Comparison of ENCODE assay signal across 16 cellular contexts in the genomic region with DNA sequence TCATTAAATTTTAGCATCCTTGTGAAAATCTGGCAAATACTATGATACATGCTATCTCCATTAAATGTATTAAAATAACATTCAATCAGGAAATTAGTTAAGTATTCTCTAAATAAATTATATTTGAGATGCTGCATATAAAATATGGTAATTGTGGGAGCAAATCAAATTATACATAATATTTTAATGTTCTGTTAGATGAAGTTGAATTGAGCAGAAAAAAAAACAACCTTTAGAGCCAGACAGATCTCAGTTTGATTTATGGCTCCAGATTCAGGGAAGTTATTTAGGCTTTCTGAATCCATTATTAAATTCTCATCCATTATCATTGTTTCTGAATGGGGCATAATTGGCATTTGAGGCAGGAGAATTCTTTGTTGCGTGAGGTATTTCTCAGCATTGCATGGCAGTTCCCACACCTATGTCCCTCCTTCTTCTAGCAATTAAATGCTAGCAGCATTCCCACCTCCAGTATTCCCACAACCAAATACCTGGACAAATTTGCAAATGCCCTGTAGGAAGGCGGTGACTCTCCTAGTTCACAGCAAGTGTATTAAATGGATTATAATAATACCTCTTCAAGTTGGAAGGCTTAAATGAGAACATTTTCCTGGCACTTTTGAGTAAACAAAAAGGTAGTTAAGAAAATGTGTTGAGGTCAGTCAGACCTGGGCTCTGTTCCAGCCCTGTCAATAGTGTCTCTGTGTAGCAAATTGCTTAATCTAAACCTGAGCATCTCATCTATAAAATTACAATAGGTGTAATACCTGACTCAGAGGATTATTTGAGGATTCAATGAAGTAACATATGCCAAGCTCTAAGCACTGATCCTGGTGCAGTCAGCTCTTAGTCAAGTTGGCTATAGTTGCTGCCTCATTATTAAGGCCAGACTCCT.
DNase-seq lines count a peak whose midpoint lies in the region; ATAC-seq, FAIRE-seq and TF ChIP-seq lines count a peak whose summit lies in the region.
"Had no signal": no experiment of that assay in that cellular context is flagged by ENCODE, and none has a peak within 500 bp of the region (broad histone marks: within the 10 kb centered on the region; RNA-seq: fewer than 3 reads in every experiment).

No MANE protein-coding gene starts in this region.

- no peaks in the 10 kb centered on the region for H3K9me2 ChIP-seq in PC-9 (ENCODE audit: insufficient read depth)

- H3K27me3 ChIP-seq in MG63, result no peaks in the 10 kb centered on the region
- H3K27me3 ChIP-seq in PC-9 (ENCODE audit: insufficient read depth, low read depth), result no peaks in the 10 kb centered on the region

- H3K27ac ChIP-seq in 22Rv1 (peak overlapping the region; percentile 41), PC-9 (no peak overlapping the region; the same call in 1 of the 2 replicates)
- H3K27ac ChIP-seq: KMS-11 had no signal

- no peak for ATAC-seq in HG02973 (IDR thresholded peaks at IDR 0.05; ENCODE audit: unreplicated experiment)
- ATAC-seq: natural killer cell, WTC11 had no signal

- H3K9me3 Mint-ChIP-seq in nephron progenitor cell, result no peaks in the 10 kb centered on the region
- H3K9me3 Mint-ChIP-seq: natural killer cell; stimulated activated naive CD8-positive, alpha-beta T cell treated with anti-CD3 and anti-CD28 coated beads, Interleukin-15, Interleukin-2, amounts not matched to agents 100 ng/mL and 50 ng/mL, for 24 hours had no signal

- H3K79me2 ChIP-seq in PC-9 (ENCODE audit: low read depth), result no peaks in the 10 kb centered on the region

- CTCF ChIA-PET in PC-9 (lab: Charles Lee), result no interaction called here

- H3K27ac Mint-ChIP-seq in nephron progenitor cell, result no peak overlapping the region
- H3K27ac Mint-ChIP-seq: natural killer cell; stimulated activated naive CD8-positive, alpha-beta T cell treated with anti-CD3 and anti-CD28 coated beads, Interleukin-15, Interleukin-2, amounts not matched to agents 100 ng/mL and 50 ng/mL, for 24 hours; WTC11 had no signal

- no peak overlapping the region for H2AFZ ChIP-seq in PC-9

- no peak overlapping the region for H3K4me3 Mint-ChIP-seq in nephron progenitor cell
- H3K4me3 Mint-ChIP-seq: natural killer cell; stimulated activated naive CD8-positive, alpha-beta T cell treated with anti-CD3 and anti-CD28 coated beads, Interleukin-15, Interleukin-2, amounts not matched to agents 100 ng/mL and 50 ng/mL, for 24 hours; WTC11 had no signal

- no peaks in the 10 kb centered on the region for H3K36me3 Mint-ChIP-seq in nephron progenitor cell (ENCODE audit: low read depth)
- H3K36me3 Mint-ChIP-seq: natural killer cell, WTC11 had no signal

- H3K4me2 ChIP-seq in PC-9, result peak overlapping the region; percentile 28; the same call in 1 of the 2 replicates
- H3K4me2 ChIP-seq: KMS-11 had no signal

- H3K27me3 Mint-ChIP-seq in nephron progenitor cell (ENCODE audit: low read depth, poor library complexity), result no peaks in the 10 kb centered on the region
- H3K27me3 Mint-ChIP-seq: stimulated activated naive CD8-positive, alpha-beta T cell treated with anti-CD3 and anti-CD28 coated beads, Interleukin-15, Interleukin-2, amounts not matched to agents 100 ng/mL and 50 ng/mL, for 24 hours had no signal

- POLR2A ChIA-PET in PC-9 (lab: Charles Lee; ENCODE audit: unreplicated experiment), result interaction anchor here (0.6 to 0.7 kb wide), 3 partner anchors 31 to 172 kb away, joined by 3 to 5 read pairs (median 3); no protein-coding TSS in a partner anchor

- no peak for TF ChIP-seq CTCF in 22Rv1 (IDR thresholded peaks at IDR 0.05)
- TF ChIP-seq CTCF in PC-9 (conservative IDR thresholded peaks at IDR 0.05), result no peak
- no peak for TF ChIP-seq CTCF in nephron progenitor cell (IDR thresholded peaks at IDR 0.05)

- no peak overlapping the region for H3K4me3 ChIP-seq in MG63
- no peak overlapping the region for H3K4me3 ChIP-seq in PC-9

- BruUV-seq in PC-9 (replicated peaks; lab: Mats Ljungman, UMichigan), result no TSS peak

- intact Hi-C loops in PC-9 (cut with micrococcal nuclease; ENCODE audit: unreplicated experiment), result no loop called here

- peaks cover 14% of the 10 kb centered on the region for H3F3A ChIP-seq in PC-9 (ENCODE audit: insufficient read depth, low read depth)

- H3K4me1 ChIP-seq in PC-9 (replicated peaks; ENCODE audit: insufficient read depth), result peaks cover 20% of the 10 kb centered on the region

- peak; percentile 52 for DNase-seq in MG63
- peak; percentile 34 to 90 for DNase-seq in PC-9
- no peak for DNase-seq in nephron progenitor cell
- DNase-seq in activated gamma-delta T cell (lab: John Stamatoyannopoulos, UW), result no peak
- DNase-seq in foreskin melanocyte, result no peak
- DNase-seq: activated effector memory CD4-positive, alpha-beta T cell treated with Interleukin-2 at 50 U/mL for 16 hours; cortex of kidney; GOT3; natural killer cell; stimulated activated CD4-positive, alpha-beta T cell treated with anti-CD3 and anti-CD28 coated beads, Interleukin-15, amount 100 ng/mL, for 24 hours had no signal

- H3K9me3 ChIP-seq in MG63 (no peaks in the 10 kb centered on the region), PC-9 (ENCODE audit: insufficient read depth, low read depth) (no peaks in the 10 kb centered on the region)

- H3K36me3 ChIP-seq in MG63 (no peaks in the 10 kb centered on the region), PC-9 (ENCODE audit: low read depth) (no peaks in the 10 kb centered on the region)

- FAIRE-seq in islet of Langerhans (lab: Jason Lieb, UNC), result peak; percentile 94

- H3K4me1 Mint-ChIP-seq in nephron progenitor cell, result no peaks in the 10 kb centered on the region
- H3K4me1 Mint-ChIP-seq: natural killer cell had no signal

- no peaks in the 10 kb centered on the region for H4K20me1 ChIP-seq in PC-9 (ENCODE audit: insufficient read depth)

Comparison
In these comparisons a context has a peak if more than half of its experiments do, and no peak if none do; other contexts are left out.
1. DNase-seq: peak in MG63 (single experiment) and PC-9 (2 of 2); none in nephron progenitor cell (single experiment), activated gamma-delta T cell (single experiment) and foreskin melanocyte (single experiment).